ENCODE assay signal across 8 cellular contexts in genomic region chr9:89498845-89499480, GRCh38. TPM values are rescaled to one million over a fixed set of nuclear protein-coding genes. Genes with fewer than 3 reads are reported as not detected.
DNase-seq lines count a peak whose midpoint lies in the region; ATAC-seq and TF ChIP-seq lines count a peak whose summit lies in the region.

No MANE protein-coding gene starts in this region.

- peaks cover 33% of the 10 kb centered on the region for H3K79me2 ChIP-seq in hepatocyte

- peaks cover 15% of the 10 kb centered on the region for H3K79me1 ChIP-seq in mesenchymal stem cell (replicated peaks; ENCODE audit: low read length, poor library complexity, severe bottlenecking)

- no peaks in the 10 kb centered on the region for H3K9me3 ChIP-seq in Caco-2
- no peaks in the 10 kb centered on the region for H3K9me3 ChIP-seq in mesenchymal stem cell (ENCODE audit: control insufficient read depth, low read length)
- H3K9me3 ChIP-seq in hepatocyte (ENCODE audit: low read depth) = no peaks in the 10 kb centered on the region

- H3K9me3 Mint-ChIP-seq in Caco-2 (ENCODE audit: unreplicated experiment) = no peaks in the 10 kb centered on the region

- H3K9ac ChIP-seq in mesenchymal stem cell (ENCODE audit: low read length) = no peak overlapping the region

- no peak overlapping the region for H2BK5ac ChIP-seq in mesenchymal stem cell (ENCODE audit: low read depth, low read length, poor library complexity, severe bottlenecking)

- no peak overlapping the region for H2BK12ac ChIP-seq in mesenchymal stem cell (ENCODE audit: low read length in 2 of 2)

- no peak overlapping the region for H3K27ac ChIP-seq in mesenchymal stem cell (ENCODE audit: low read length, poor library complexity, severe bottlenecking)
- no peak overlapping the region for H3K27ac ChIP-seq in hepatocyte

- H2AK5ac ChIP-seq in mesenchymal stem cell (ENCODE audit: low read length, severe bottlenecking) = peak overlapping the region; percentile 85

- no peak overlapping the region for H3K4ac ChIP-seq in mesenchymal stem cell (ENCODE audit: low read depth in 1 of 2, low read length in 2 of 2)

- H3K9me2 ChIP-seq in hepatocyte (replicated peaks; ENCODE audit: insufficient read depth) = no peaks in the 10 kb centered on the region

- CTCF ChIA-PET in Caco-2 (lab: Charles Lee) = no interaction called here

- no peak overlapping the region for H3K4me2 ChIP-seq in mesenchymal stem cell (ENCODE audit: low read length, poor library complexity, severe bottlenecking)
- H3K4me2 ChIP-seq in hepatocyte = no peak overlapping the region

- no peak overlapping the region for H2BK120ac ChIP-seq in mesenchymal stem cell (ENCODE audit: low read depth, low read length)

- no peak for TF ChIP-seq CTCF in Caco-2 (IDR thresholded peaks at IDR 0.05; ENCODE audit: insufficient read depth in 1 of 2, low read depth in 1 of 2, low read length in 1 of 2, severe bottlenecking in 1 of 2, unreplicated experiment in 1 of 2)
- no peak for TF ChIP-seq CTCF in hepatocyte (IDR thresholded peaks at IDR 0.05; ENCODE audit: poor library complexity)

- no peaks in the 10 kb centered on the region for H4K20me1 ChIP-seq in hepatocyte (ENCODE audit: insufficient read depth, poor library complexity, severe bottlenecking)

- H3K36me3 ChIP-seq in Caco-2 (ENCODE audit: control insufficient read depth, insufficient read depth, low read length) (no peaks in the 10 kb centered on the region), mesenchymal stem cell (ENCODE audit: control insufficient read depth in 1 of 2, insufficient read depth in 2 of 2, low read depth in 1 of 2, low read length in 2 of 2) (peaks cover 0 to 5% of the 10 kb centered on the region in 2 experiments), hepatocyte (replicated peaks; ENCODE audit: insufficient read depth, low read depth) (no peaks in the 10 kb centered on the region)

- H2AFZ ChIP-seq in mesenchymal stem cell (ENCODE audit: low read depth, low read length) (no peak overlapping the region), hepatocyte (no peak overlapping the region)

- H3K27me3 Mint-ChIP-seq in Caco-2 (ENCODE audit: insufficient read depth, unreplicated experiment) = peaks cover 2% of the 10 kb centered on the region

- POLR2A ChIA-PET in Caco-2 (lab: Charles Lee) = no interaction called here

- intact Hi-C loops in Caco-2 (cut with micrococcal nuclease; ENCODE audit: unreplicated experiment) = no loop called here

- H3K4me3 ChIP-seq in Caco-2 (ENCODE audit: low read depth, low read length) (no peak overlapping the region), mesenchymal stem cell (ENCODE audit: insufficient read depth in 1 of 2, low read depth in 1 of 2, low read length in 2 of 2) (no peak overlapping the region), hepatocyte (no peak overlapping the region)

- no peaks in the 10 kb centered on the region for H3K4me1 Mint-ChIP-seq in Caco-2 (ENCODE audit: low read depth, unreplicated experiment)

- WGBS in mesenchymal stem cell = 93% methylated on average over 7 of the region's 7 CpGs
- 92% methylated on average over 7 of the region's 7 CpGs for WGBS in hepatocyte (ENCODE audit: low lambda C conversion rate, missing lambda C conversion rate)

- BruUV-seq in Caco-2 (replicated peaks; lab: Mats Ljungman, UMichigan) = no TSS peak

- DNase-seq in Caco-2 = no peak
- peak; percentile 44 for DNase-seq in T-helper 22 cell (ENCODE audit: low read depth)
- no peak for DNase-seq in mesenchymal stem cell
- no peak for DNase-seq in hepatocyte (ENCODE audit: low spot score)
- DNase-seq in A172 (ENCODE audit: low spot score) = no peak
- DNase-seq in dedifferentiated amniotic fluid mesenchymal stem cell (ENCODE audit: extremely low spot score) = no peak
- DNase-seq in stimulated activated CD4-positive, alpha-beta T cell treated with anti-CD3 and anti-CD28 coated beads, Interleukin-4, amount 100 ng/mL, for 1 hour = no peak

- no peak overlapping the region for H3K18ac ChIP-seq in mesenchymal stem cell (ENCODE audit: low read depth in 1 of 2, low read length in 2 of 2)

- H3K36me3 Mint-ChIP-seq in Caco-2 (ENCODE audit: insufficient read depth, unreplicated experiment) = no peaks in the 10 kb centered on the region

- peak overlapping the region; percentile 52 for H4K91ac ChIP-seq in mesenchymal stem cell (ENCODE audit: low read length)

- no peak overlapping the region for H3K23ac ChIP-seq in mesenchymal stem cell (ENCODE audit: low read length in 2 of 2)

- no peaks in the 10 kb centered on the region; the same call in 1 of the 2 replicates for H3K4me1 ChIP-seq in Caco-2
- H3K4me1 ChIP-seq in mesenchymal stem cell (ENCODE audit: control insufficient read depth, insufficient read depth, low read depth, low read length) = peaks cover 36% of the 10 kb centered on the region
- H3K4me1 ChIP-seq in hepatocyte (ENCODE audit: insufficient read depth) = peaks cover 4% of the 10 kb centered on the region

- no peak overlapping the region for H3K14ac ChIP-seq in mesenchymal stem cell (ENCODE audit: low read length in 2 of 2)

- H2BK15ac ChIP-seq in mesenchymal stem cell (ENCODE audit: low read depth, poor library complexity, severe bottlenecking) = no peak overlapping the region

- H3K27me3 ChIP-seq in Caco-2 (replicated peaks; ENCODE audit: control insufficient read depth, insufficient read depth, low read length) = no peaks in the 10 kb centered on the region
- H3K27me3 ChIP-seq in mesenchymal stem cell (ENCODE audit: control insufficient read depth in 1 of 2, insufficient read depth in 1 of 2, low read length in 2 of 2) = peaks cover 4 to 76% of the 10 kb centered on the region in 2 experiments
- no peaks in the 10 kb centered on the region for H3K27me3 ChIP-seq in hepatocyte

- no peak overlapping the region for H4K8ac ChIP-seq in mesenchymal stem cell (ENCODE audit: low read length)

- peak; percentile 50 for ATAC-seq in GM21423 (IDR thresholded peaks at IDR 0.05; ENCODE audit: unreplicated experiment)

- peak overlapping the region; percentile 64 for H3K4me3 Mint-ChIP-seq in Caco-2 (ENCODE audit: unreplicated experiment)

- H3K27ac Mint-ChIP-seq in Caco-2 (ENCODE audit: unreplicated experiment) = no peak overlapping the region

RNA-seq across cellular contexts. Expression of gene SEMA4D, which starts 1.1 kb away (rescaled TPM):
- total RNA-seq in Caco-2 (2022) (16.0 and 17.1 TPM in 2 replicates), hepatocyte (9.4 and 10.0 TPM in 2 replicates)
- polyA plus RNA-seq in mesenchymal stem cell (2013, experiment 1 of 2) = 3.2 TPM
- 3.2 TPM for polyA plus RNA-seq in mesenchymal stem cell (2013, experiment 2 of 2)
- 10.1 and 10.4 TPM in 2 replicates for polyA plus RNA-seq in hepatocyte
- total RNA-seq in A172 (2014; rRNA removed; shearing (Covaris generic)) = 5.1 and 11.1 TPM in 2 replicates
